ENCODE assay signal across 28 cellular contexts in genomic region chr19:411723-412355, GRCh38. TPM values are rescaled to one million over a fixed set of nuclear protein-coding genes. Genes with fewer than 3 reads are reported as not detected.
A peak's percentile ranks its signal among the peaks of the same experiment; 100 is the strongest.
DNase-seq lines count a peak whose midpoint lies in the region; ATAC-seq and TF ChIP-seq lines count a peak whose summit lies in the region.
"Had no signal": no experiment of that assay in that cellular context is flagged by ENCODE, and none has a peak within 500 bp of the region (broad histone marks: within the 10 kb centered on the region; RNA-seq: fewer than 3 reads in every experiment).

No MANE protein-coding gene starts in this region.

- H3K27me3 ChIP-seq in hepatocyte (peaks cover 12% of the 10 kb centered on the region), heart right ventricle (peaks cover 10 to 50% (median 47%) of the 10 kb centered on the region in 7 donors)
- H3K27me3 ChIP-seq: testis had no signal

- no peaks in the 10 kb centered on the region for H3K9me3 Mint-ChIP-seq in natural killer cell treated with Interleukin-12 subunit alpha and Interleukin-12 subunit beta and Interleukin-15 and Interleukin-18, amount 100 ng/mL, for 72 hours
- no peaks in the 10 kb centered on the region for H3K9me3 Mint-ChIP-seq in natural killer cell
- H3K9me3 Mint-ChIP-seq: H9; stimulated activated naive B cell treated with anti-CD40 and anti-IgM and Interleukin-4, amounts not matched to agents 10 μg/mL and 1 μg/mL and 100 μg/mL, for 72 hours had no signal

- TF ChIP-seq CTCF in natural killer cell (IDR thresholded peaks at IDR 0.05) (no peak), hepatocyte (IDR thresholded peaks at IDR 0.05; ENCODE audit: poor library complexity) (no peak), omental fat pad (IDR thresholded peaks at IDR 0.05) (no peak), heart right ventricle (IDR thresholded peaks at IDR 0.05) (no peak)

- 53% methylated on average over 13 of the region's 13 CpGs for WGBS in hepatocyte (ENCODE audit: low lambda C conversion rate, missing lambda C conversion rate)
- 49 to 57% methylated on average over 13 of the region's 13 CpGs for WGBS in heart right ventricle, 2 donors

- H3K9me2 ChIP-seq in hepatocyte (replicated peaks; ENCODE audit: insufficient read depth), result no peaks in the 10 kb centered on the region

- peak in 1 of 2 donors; percentile 20 for ATAC-seq in natural killer cell treated with Interleukin-12 subunit alpha and Interleukin-12 subunit beta and Interleukin-15 and Interleukin-18, amount 100 ng/mL, for 72 hours
- ATAC-seq in natural killer cell (no peak), omental fat pad (ENCODE audit: low FRiP score) (peak; percentile 15), heart right ventricle (no peak)
- ATAC-seq: body of pancreas; stimulated activated naive B cell treated with anti-CD40 and anti-IgM and Interleukin-4, amounts not matched to agents 10 μg/mL and 1 μg/mL and 100 μg/mL, for 72 hours had no signal

- H3K4me3 ChIP-seq in hepatocyte (no peak overlapping the region), heart right ventricle (no peak overlapping the region)
- H3K4me3 ChIP-seq: body of pancreas, testis, vagina had no signal

- no peaks in the 10 kb centered on the region for H3K36me3 Mint-ChIP-seq in natural killer cell treated with Interleukin-12 subunit alpha and Interleukin-12 subunit beta and Interleukin-15 and Interleukin-18, amount 100 ng/mL, for 72 hours
- H3K36me3 Mint-ChIP-seq in natural killer cell, result no peaks in the 10 kb centered on the region
- H3K36me3 Mint-ChIP-seq: stimulated activated naive B cell treated with anti-CD40 and anti-IgM and Interleukin-4, amounts not matched to agents 10 μg/mL and 1 μg/mL and 100 μg/mL, for 72 hours had no signal

- peaks cover 4 to 5% of the 10 kb centered on the region in 2 donors for H3K4me1 Mint-ChIP-seq in natural killer cell treated with Interleukin-12 subunit alpha and Interleukin-12 subunit beta and Interleukin-15 and Interleukin-18, amount 100 ng/mL, for 72 hours (ENCODE audit: low read depth in 2 of 2)
- H3K4me1 Mint-ChIP-seq in natural killer cell, result peaks cover 5 to 7% of the 10 kb centered on the region in 2 donors

- H3K9me3 ChIP-seq in hepatocyte (ENCODE audit: low read depth) (no peaks in the 10 kb centered on the region), heart right ventricle (no peaks in the 10 kb centered on the region)
- H3K9me3 ChIP-seq: body of pancreas, neutrophil, testis, vagina had no signal

- H3K27ac ChIP-seq in hepatocyte (no peak overlapping the region), heart right ventricle (no peak overlapping the region)
- H3K27ac ChIP-seq: body of pancreas, neutrophil, testis, vagina had no signal

- H3K36me3 ChIP-seq in hepatocyte (replicated peaks; ENCODE audit: insufficient read depth, low read depth), result no peaks in the 10 kb centered on the region
- H3K36me3 ChIP-seq in heart right ventricle, result peaks cover 0 to 14% (median 0%) of the 10 kb centered on the region in 9 donors
- H3K36me3 ChIP-seq: neutrophil, vagina had no signal

- H3K27ac Mint-ChIP-seq in natural killer cell treated with Interleukin-12 subunit alpha and Interleukin-12 subunit beta and Interleukin-15 and Interleukin-18, amount 100 ng/mL, for 72 hours, result no peak overlapping the region
- H3K27ac Mint-ChIP-seq in natural killer cell, result no peak overlapping the region
- H3K27ac Mint-ChIP-seq: H9; stimulated activated naive B cell treated with anti-CD40 and anti-IgM and Interleukin-4, amounts not matched to agents 10 μg/mL and 1 μg/mL and 100 μg/mL, for 72 hours had no signal

- H3K4me3 Mint-ChIP-seq in natural killer cell treated with Interleukin-12 subunit alpha and Interleukin-12 subunit beta and Interleukin-15 and Interleukin-18, amount 100 ng/mL, for 72 hours, result no peak overlapping the region
- no peak overlapping the region for H3K4me3 Mint-ChIP-seq in natural killer cell
- H3K4me3 Mint-ChIP-seq: H9; stimulated activated naive B cell treated with anti-CD40 and anti-IgM and Interleukin-4, amounts not matched to agents 10 μg/mL and 1 μg/mL and 100 μg/mL, for 72 hours had no signal

- DNase-seq in natural killer cell treated with Interleukin-12 subunit alpha and Interleukin-12 subunit beta and Interleukin-15 and Interleukin-18, amount 100 ng/mL, for 72 hours (ENCODE audit: low spot score), result peak; percentile 29
- no peak for DNase-seq in natural killer cell
- no peak for DNase-seq in hepatocyte (ENCODE audit: low spot score)
- DNase-seq in omental fat pad (ENCODE audit: low spot score), result no peak
- DNase-seq in stimulated activated CD4-positive, alpha-beta T cell treated with anti-CD3 and anti-CD28 coated beads, Interleukin-12 subunit alpha, Interleukin-12 subunit beta, amount 100 ng/mL, for 4 hours, result no peak
- no peak for DNase-seq in NCI-H2029 treated with DMSO at 0.1 percent for 48 hours (lab: John Stamatoyannopoulos, UW)
- no peak for DNase-seq in heart right ventricle
- DNase-seq in kidney tubule cell (ENCODE audit: low spot score), result no peak
- DNase-seq: activated CD4-positive, alpha-beta T cell treated with anti-CD3 and anti-CD28 coated beads, Interleukin-2, amount 50 U/mL, for 48 hours; activated CD4-positive, CD25-positive, alpha-beta regulatory T cell; activated gamma-delta T cell; activated T-cell treated with anti-CD3 and anti-CD28 coated beads for 4 hours; C1 segment of cervical spinal cord; cerebellar nuclear complex; erythroblast; Karpas-422; MV-4-11; NCI-H187 treated with DMSO at 0.1 percent for 48 hours; NCI-H2227 treated with DMSO at 0.1 percent for 48 hours; NCI-H82; stimulated activated CD4-positive, alpha-beta T cell treated with anti-CD3 and anti-CD28 coated beads, Interleukin-4, amount 100 ng/mL, for 24 hours; stimulated activated naive B cell treated with anti-CD40 and anti-IgM and Interleukin-4, amounts not matched to agents 10 μg/mL and 1 μg/mL and 100 μg/mL, for 72 hours; testis had no signal

- intact Hi-C loops in natural killer cell (cut with micrococcal nuclease) (no loop called here), heart right ventricle (cut with DNase I) (no loop called here)

- peak overlapping the region; percentile 57 for H3K4me2 ChIP-seq in hepatocyte

- H3K27me3 Mint-ChIP-seq in natural killer cell treated with Interleukin-12 subunit alpha and Interleukin-12 subunit beta and Interleukin-15 and Interleukin-18, amount 100 ng/mL, for 72 hours, result peaks cover 5 to 8% of the 10 kb centered on the region in 2 donors
- H3K27me3 Mint-ChIP-seq in natural killer cell (ENCODE audit: low read depth in 2 of 2), result peaks cover 8 to 9% of the 10 kb centered on the region in 2 donors

- H2AFZ ChIP-seq in hepatocyte, result no peak overlapping the region

- no peaks in the 10 kb centered on the region for H4K20me1 ChIP-seq in hepatocyte (ENCODE audit: insufficient read depth, poor library complexity, severe bottlenecking)

- no peaks in the 10 kb centered on the region for H3K79me2 ChIP-seq in hepatocyte

- H3K4me1 ChIP-seq in hepatocyte (ENCODE audit: insufficient read depth) (peaks cover 7% of the 10 kb centered on the region), heart right ventricle (peaks cover 0 to 28% (median 18%) of the 10 kb centered on the region in 9 donors)

RNA-seq across cellular contexts. Expression of gene C2CD4C, which starts 2.9 kb away (rescaled TPM):
- total RNA-seq in natural killer cell treated with Interleukin-12 subunit alpha and Interleukin-12 subunit beta and Interleukin-15 and Interleukin-18, amount 100 ng/mL, for 72 hours, result not detected
- not detected for total RNA-seq in natural killer cell
- total RNA-seq in hepatocyte, result 1.9 and 3.4 TPM in 2 replicates
- 2.7 and 4.6 TPM in 2 replicates for polyA plus RNA-seq in hepatocyte
- 1 to 10 TPM in 3 of 4 donors, under 1 TPM in 1; 0.19 to 9.6 (median 1.8) TPM for total RNA-seq in omental fat pad
- 1 to 10 TPM in 3 of 10 donors, under 1 TPM in 7; 0.26 to 2.2 (median 0.62) TPM for total RNA-seq in heart right ventricle
- 1 to 10 TPM; 2.1 to 2.2 TPM for polyA plus RNA-seq in heart right ventricle
- total RNA-seq: fibroblast of villous mesenchyme had no signal

RNA-seq across cellular contexts. Expression of gene SHC2, which starts 49.0 kb away (rescaled TPM):
- under 1 TPM in 1 of 2 donors, not detected in 1; 0.67 TPM for total RNA-seq in natural killer cell treated with Interleukin-12 subunit alpha and Interleukin-12 subunit beta and Interleukin-15 and Interleukin-18, amount 100 ng/mL, for 72 hours
- total RNA-seq in natural killer cell (under 1 TPM in 1 of 3 donors, not detected in 2; 0.75 TPM), hepatocyte (50.3 and 50.8 TPM in 2 replicates), omental fat pad (10 to 100 TPM; 11.7 to 27.1 (median 18.8) TPM), heart right ventricle (10 to 100 TPM in 9 of 10 donors, 1 to 10 TPM in 1; 7.7 to 16.3 (median 12.4) TPM)
- polyA plus RNA-seq in hepatocyte (111 and 127 TPM in 2 replicates), heart right ventricle (10 to 100 TPM; 11.2 to 33.5 TPM)

Comparison
In these comparisons a context has a peak if more than half of its experiments do, and no peak if none do; other contexts are left out.
1. RNA of gene SHC2, which starts 49.0 kb away (total RNA-seq): 50.3 to 50.8 TPM in hepatocyte, 11.7 to 27.1 TPM in omental fat pad and 7.7 to 16.3 TPM in heart right ventricle; 0.67 TPM in natural killer cell treated with Interleukin-12 subunit alpha and Interleukin-12 subunit beta and Interleukin-15 and Interleukin-18, amount 100 ng/mL, for 72 hours and 0.75 TPM in natural killer cell; every median in the first group is over 4 times any median in the second.